In the genomic region with DNA sequence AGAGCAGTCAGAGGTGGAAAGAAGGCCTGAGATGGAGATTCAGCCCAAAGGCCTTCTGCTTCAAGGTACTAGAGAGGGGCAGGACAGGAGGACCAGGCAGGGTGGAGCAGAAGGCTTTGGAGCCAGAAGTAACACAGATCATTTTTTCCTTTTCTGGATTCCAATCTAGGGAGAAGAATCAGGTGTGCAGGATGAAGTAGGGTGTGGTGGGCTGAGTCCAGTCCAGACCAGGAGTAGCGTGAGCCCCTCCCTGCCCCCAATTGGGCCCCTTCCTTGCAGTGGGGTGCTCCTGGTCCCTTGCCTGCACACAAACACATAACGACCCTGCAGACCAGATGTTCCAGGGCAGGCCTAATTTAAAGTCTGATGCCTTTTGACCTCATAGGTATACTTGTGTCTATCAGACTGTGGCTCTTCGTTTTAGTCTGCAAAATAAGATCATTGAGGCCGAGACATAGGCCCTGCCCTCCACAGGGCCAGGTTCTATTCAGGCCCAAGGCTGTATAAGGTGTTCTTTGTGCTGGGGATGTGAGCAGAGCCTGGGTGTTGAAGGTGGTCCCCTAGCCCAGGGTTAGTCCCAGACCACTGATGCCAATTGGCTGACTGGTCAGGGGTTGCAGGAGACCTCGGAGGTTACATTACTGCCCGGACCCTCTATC, we compare ENCODE assay signal across 14 cellular contexts. TPM values are rescaled to one million over a fixed set of nuclear protein-coding genes. Genes with fewer than 3 reads are reported as not detected.
DNase-seq lines count a peak whose midpoint lies in the region; ATAC-seq, FAIRE-seq and TF ChIP-seq lines count a peak whose summit lies in the region.
"Had no signal": no experiment of that assay in that cellular context is flagged by ENCODE, and none has a peak within 500 bp of the region (broad histone marks: within the 10 kb centered on the region; RNA-seq: fewer than 3 reads in every experiment).

No MANE protein-coding gene starts in this region.

- no peak overlapping the region for H3K4me3 ChIP-seq in CD4-positive, CD25-positive, alpha-beta regulatory T cell (ENCODE audit: low read depth, low read length)
- H3K4me3 ChIP-seq in SK-N-MC: peak overlapping the region; percentile 88
- no peak overlapping the region for H3K4me3 ChIP-seq in keratinocyte (ENCODE audit: control insufficient read depth in 2 of 3, extremely low read depth in 1 of 3, insufficient read depth in 2 of 3, low read depth in 1 of 3, low read length in 3 of 3)
- peak overlapping the region in 2 of 4 donors; percentile 73 to 85 for H3K4me3 ChIP-seq in sigmoid colon
- H3K4me3 ChIP-seq: GM12878 had no signal

- H3K9ac ChIP-seq in SK-N-MC (ENCODE audit: insufficient read length): peak overlapping the region; percentile 24
- H3K9ac ChIP-seq in keratinocyte (ENCODE audit: control insufficient read depth, extremely low read depth, insufficient read depth, low read length): no peak overlapping the region

- TF ChIP-seq CTCF in keratinocyte (optimal IDR thresholded peaks at IDR 0.05 in 1 of 3, IDR thresholded peaks at IDR 0.05 in 1 of 3, conservative IDR thresholded peaks at IDR 0.05 in 1 of 3; ENCODE audit: extremely low read depth in 1 of 3, insufficient read depth in 2 of 3, low read length in 3 of 3): no peak
- TF ChIP-seq CTCF in sigmoid colon (IDR thresholded peaks at IDR 0.05): no peak

- no peak overlapping the region for H3K27ac ChIP-seq in CD4-positive, CD25-positive, alpha-beta regulatory T cell (ENCODE audit: insufficient read depth, low read length, poor library complexity, severe bottlenecking)
- H3K27ac ChIP-seq in SK-N-MC (peak overlapping the region; percentile 69), keratinocyte (ENCODE audit: control insufficient read depth, insufficient read depth, low read length) (no peak overlapping the region), sigmoid colon (peak overlapping the region; percentile 76 to 82 (median 78))
- H3K27ac ChIP-seq: brain microvascular endothelial cell had no signal

- H3K4me2 ChIP-seq in keratinocyte (ENCODE audit: control insufficient read depth, extremely low read depth, insufficient read depth, low read depth, low read length): no peak overlapping the region

- no peaks in the 10 kb centered on the region for H3K9me1 ChIP-seq in keratinocyte (ENCODE audit: control insufficient read depth, extremely low read depth, insufficient read depth, low read length)

- H3K27me3 Mint-ChIP-seq in CD4-positive, CD25-positive, alpha-beta regulatory T cell: peaks cover 47% of the 10 kb centered on the region

- H3K9me3 ChIP-seq in CD4-positive, CD25-positive, alpha-beta regulatory T cell (ENCODE audit: control insufficient read depth in 2 of 2, low read length in 2 of 2): no peaks in the 10 kb centered on the region
- H3K9me3 ChIP-seq in SK-N-MC (ENCODE audit: low read depth, low read length): no peaks in the 10 kb centered on the region
- H3K9me3 ChIP-seq in keratinocyte (ENCODE audit: control insufficient read depth, low read depth, low read length): no peaks in the 10 kb centered on the region
- H3K9me3 ChIP-seq in sigmoid colon: no peaks in the 10 kb centered on the region

- TF ChIP-seq POLR2A in sigmoid colon (IDR thresholded peaks at IDR 0.05): no peak

- H4K20me1 ChIP-seq in keratinocyte (ENCODE audit: control insufficient read depth, extremely low read depth, insufficient read depth, low read length): no peaks in the 10 kb centered on the region

- peak overlapping the region in 2 of 3 donors; percentile 1 to 44 for H3K27ac Mint-ChIP-seq in CD4-positive, CD25-positive, alpha-beta regulatory T cell

- H3K4me1 ChIP-seq in CD4-positive, CD25-positive, alpha-beta regulatory T cell (ENCODE audit: control insufficient read depth, insufficient read depth, low read length, poor library complexity, severe bottlenecking): peaks cover 10% of the 10 kb centered on the region
- H3K4me1 ChIP-seq in keratinocyte (ENCODE audit: control insufficient read depth, extremely low read depth, insufficient read depth, low read length) (peaks cover 39% of the 10 kb centered on the region), sigmoid colon (peaks cover 0 to 48% (median 42%) of the 10 kb centered on the region in 4 donors)

- peak; percentile 69 for FAIRE-seq in keratinocyte (lab: Jason Lieb, UNC)
- FAIRE-seq: GM12878 had no signal

- no peaks in the 10 kb centered on the region for H3K27me3 ChIP-seq in CD4-positive, CD25-positive, alpha-beta regulatory T cell (ENCODE audit: control insufficient read depth, insufficient read depth, low read length)
- H3K27me3 ChIP-seq in keratinocyte (ENCODE audit: control insufficient read depth, extremely low read depth, insufficient read depth, low read length): no peaks in the 10 kb centered on the region
- no peaks in the 10 kb centered on the region for H3K27me3 ChIP-seq in sigmoid colon
- H3K27me3 ChIP-seq: brain microvascular endothelial cell had no signal

- H3K9me3 Mint-ChIP-seq in CD4-positive, CD25-positive, alpha-beta regulatory T cell: peaks cover 0 to 1% (median 0%) of the 10 kb centered on the region in 7 donors

- DNase-seq in CD4-positive, CD25-positive, alpha-beta regulatory T cell: no peak
- DNase-seq in SK-N-MC (ENCODE audit: low read depth, low spot score) (no peak), keratinocyte (ENCODE audit: low read depth, low spot score) (no peak), sigmoid colon (no peak), midbrain (lab: John Stamatoyannopoulos, UW) (no peak), NCI-H748 (lab: John Stamatoyannopoulos, UW; ENCODE audit: unreplicated experiment) (no peak), GF-D8 (lab: John Stamatoyannopoulos, UW) (no peak)
- DNase-seq: activated CD8-positive, alpha-beta memory T cell treated with anti-CD3 and anti-CD28 coated beads, Interleukin-2, amount 50 U/mL, for 4 hours; brain microvascular endothelial cell; NCI-H1417 treated with DMSO at 0.1 percent for 48 hours; stimulated activated CD4-positive, alpha-beta T cell treated with anti-CD3 and anti-CD28 coated beads, Interleukin-4, amount 100 ng/mL, for 4 hours; T1000 had no signal

- H2AFZ ChIP-seq in keratinocyte (ENCODE audit: control insufficient read depth, low read length): peak overlapping the region; percentile 49

- peaks cover 0 to 11% (median 4%) of the 10 kb centered on the region in 4 donors for H3K4me1 Mint-ChIP-seq in CD4-positive, CD25-positive, alpha-beta regulatory T cell

- TF ChIP-seq EP300 in sigmoid colon (IDR thresholded peaks at IDR 0.05): no peak

- no peaks in the 10 kb centered on the region for H3K79me2 ChIP-seq in keratinocyte (ENCODE audit: control insufficient read depth, insufficient read depth, low read length)

- WGBS in sigmoid colon, 2 donors: 45 to 65% methylated on average over 6 of the region's 6 CpGs

- dilution Hi-C loops in keratinocyte (cut with MboI; ENCODE audit: extremely low pct_ligation_motif_present, low sequenced_read_pairs): no loop called here

- intact Hi-C loops in sigmoid colon (cut with DNase I): loop anchor here (2.0 kb wide), 1 partner anchor 33 kb away; no protein-coding TSS in a partner anchor

- H3K36me3 ChIP-seq in CD4-positive, CD25-positive, alpha-beta regulatory T cell (ENCODE audit: control insufficient read depth, insufficient read depth, low read length): no peaks in the 10 kb centered on the region
- H3K36me3 ChIP-seq in SK-N-MC (ENCODE audit: insufficient read depth, low read length): no peaks in the 10 kb centered on the region; the same call in none of the 2 replicates
- no peaks in the 10 kb centered on the region for H3K36me3 ChIP-seq in keratinocyte (ENCODE audit: control insufficient read depth in 2 of 2, extremely low read depth in 1 of 2, insufficient read depth in 2 of 2, low read length in 2 of 2)
- H3K36me3 ChIP-seq in sigmoid colon: no peaks in the 10 kb centered on the region
- H3K36me3 ChIP-seq: brain microvascular endothelial cell had no signal

- peak overlapping the region in 2 of 4 donors; percentile 16 to 68 for H3K4me3 Mint-ChIP-seq in CD4-positive, CD25-positive, alpha-beta regulatory T cell

- no peak for ATAC-seq in CD4-positive, CD25-positive, alpha-beta regulatory T cell (ENCODE audit: low read depth in 2 of 2)
- no peak for ATAC-seq in HG03045 (IDR thresholded peaks at IDR 0.05; ENCODE audit: unreplicated experiment)
- ATAC-seq: GM12878 had no signal

- H3K36me3 Mint-ChIP-seq in CD4-positive, CD25-positive, alpha-beta regulatory T cell: no peaks in the 10 kb centered on the region

RNA-seq across cellular contexts. Expression of a gene that starts 1.0 kb away (rescaled TPM):
- 0.22 TPM for total RNA-seq in CD4-positive, CD25-positive, alpha-beta regulatory T cell
- polyA plus RNA-seq in CD4-positive, CD25-positive, alpha-beta regulatory T cell: under 1 TPM in 1 of 4 donors, not detected in 3; 0.02 TPM
- polyA plus RNA-seq in keratinocyte: 4.9 to 9.0 TPM (median 6.5 TPM) in 3 replicates
- polyA plus RNA-seq in keratinocyte (2011; ENCODE audit: low read depth): 1.2 TPM
- 3.4 and 4.3 TPM in 2 replicates for polyA plus RNA-seq in keratinocyte (2011; cell fraction: cytosol; rRNA removed)
- polyA plus RNA-seq in keratinocyte (2011; cell fraction: nucleus; rRNA removed): 22.8 and 30.1 TPM in 2 replicates
- polyA plus RNA-seq in keratinocyte (2012; ENCODE audit: low replicate concordance): 4.4 and 6.6 TPM in 2 replicates
- 10.8 to 22.1 TPM (median 18.5 TPM) in 3 replicates for polyA minus RNA-seq in keratinocyte
- 10.9 TPM for polyA minus RNA-seq in keratinocyte (2011; cell fraction: cytosol; rRNA and poly(A)+ RNA removed)
- 25.7 and 35.4 TPM in 2 replicates for polyA minus RNA-seq in keratinocyte (2011; cell fraction: nucleus; rRNA and poly(A)+ RNA removed)
- total RNA-seq in sigmoid colon: 10 to 100 TPM in 1 of 4 donors, 1 to 10 TPM in 3; 6.8 to 17.4 (median 7.0) TPM
- polyA plus RNA-seq in sigmoid colon: 1 to 10 TPM in 1 of 3 donors, under 1 TPM in 2; 0.60 to 6.5 (median 0.92) TPM

RNA-seq across cellular contexts. Expression of a gene that starts 29.8 kb away (rescaled TPM):
- total RNA-seq in CD4-positive, CD25-positive, alpha-beta regulatory T cell: not detected
- polyA plus RNA-seq in CD4-positive, CD25-positive, alpha-beta regulatory T cell: not detected
- 0.69 to 2.2 TPM (median 0.92 TPM) in 3 replicates for polyA plus RNA-seq in keratinocyte
- 0.96 TPM for polyA plus RNA-seq in keratinocyte (2011; ENCODE audit: low read depth)
- polyA plus RNA-seq in keratinocyte (2011; cell fraction: cytosol; rRNA removed): 0.48 and 0.50 TPM in 2 replicates
- 3.6 and 5.0 TPM in 2 replicates for polyA plus RNA-seq in keratinocyte (2011; cell fraction: nucleus; rRNA removed)
- 1.2 and 1.8 TPM in 2 replicates for polyA plus RNA-seq in keratinocyte (2012; ENCODE audit: low replicate concordance)
- polyA minus RNA-seq in keratinocyte: 0.64 to 2.6 TPM (median 2.0 TPM) in 3 replicates
- polyA minus RNA-seq in keratinocyte (2011; cell fraction: cytosol; rRNA and poly(A)+ RNA removed): 2.7 TPM
- polyA minus RNA-seq in keratinocyte (2011; cell fraction: nucleus; rRNA and poly(A)+ RNA removed): 1.2 and 1.8 TPM in 2 replicates
- 100 to 1,000 TPM in 1 of 4 donors, 10 to 100 TPM in 3; 29.6 to 120 (median 67.3) TPM for total RNA-seq in sigmoid colon
- 10 to 100 TPM; 10.4 to 45.1 (median 15.6) TPM for polyA plus RNA-seq in sigmoid colon

RNA-seq across cellular contexts. Expression of a gene that starts 31.7 kb away (rescaled TPM):
- 3.2 TPM for total RNA-seq in CD4-positive, CD25-positive, alpha-beta regulatory T cell
- polyA plus RNA-seq in CD4-positive, CD25-positive, alpha-beta regulatory T cell: under 1 TPM; 0.10 to 0.32 (median 0.11) TPM
- polyA plus RNA-seq in keratinocyte: 1.1 to 1.8 TPM (median 1.6 TPM) in 3 replicates
- polyA plus RNA-seq in keratinocyte (2011; ENCODE audit: low read depth): 0.26 TPM
- polyA plus RNA-seq in keratinocyte (2011; cell fraction: cytosol; rRNA removed): 0.83 and 1.0 TPM in 2 replicates
- 7.6 and 8.3 TPM in 2 replicates for polyA plus RNA-seq in keratinocyte (2011; cell fraction: nucleus; rRNA removed)
- 0.65 and 1.2 TPM in 2 replicates for polyA plus RNA-seq in keratinocyte (2012; ENCODE audit: low replicate concordance)
- 0.26 to 1.6 TPM (median 0.59 TPM) in 3 replicates for polyA minus RNA-seq in keratinocyte
- not detected for polyA minus RNA-seq in keratinocyte (2011; cell fraction: cytosol; rRNA and poly(A)+ RNA removed)
- polyA minus RNA-seq in keratinocyte (2011; cell fraction: nucleus; rRNA and poly(A)+ RNA removed): 0.32 and 1.1 TPM in 2 replicates
- 1 to 10 TPM; 1.4 to 8.9 (median 2.1) TPM for total RNA-seq in sigmoid colon
- polyA plus RNA-seq in sigmoid colon: 1 to 10 TPM in 2 of 3 donors, under 1 TPM in 1; 0.46 to 3.6 (median 1.2) TPM

RNA-seq across cellular contexts. Expression of a gene that starts 32.0 kb away (rescaled TPM):
- 139 TPM for total RNA-seq in CD4-positive, CD25-positive, alpha-beta regulatory T cell
- 10 to 100 TPM; 12.4 to 16.5 (median 15.0) TPM for polyA plus RNA-seq in CD4-positive, CD25-positive, alpha-beta regulatory T cell
- polyA plus RNA-seq in keratinocyte (20.4 to 26.0 TPM (median 25.6 TPM) in 3 replicates), sigmoid colon (10 to 100 TPM; 16.2 to 64.6 (median 36.1) TPM)
- 11.0 TPM for polyA plus RNA-seq in keratinocyte (2011; ENCODE audit: low read depth)
- 19.1 and 19.4 TPM in 2 replicates for polyA plus RNA-seq in keratinocyte (2011; cell fraction: cytosol; rRNA removed)
- polyA plus RNA-seq in keratinocyte (2011; cell fraction: nucleus; rRNA removed): 59.1 and 62.5 TPM in 2 replicates
- 29.5 and 38.1 TPM in 2 replicates for polyA plus RNA-seq in keratinocyte (2012; ENCODE audit: low replicate concordance)
- 30.4 to 55.1 TPM (median 36.3 TPM) in 3 replicates for polyA minus RNA-seq in keratinocyte
- 18.2 TPM for polyA minus RNA-seq in keratinocyte (2011; cell fraction: cytosol; rRNA and poly(A)+ RNA removed)
- polyA minus RNA-seq in keratinocyte (2011; cell fraction: nucleus; rRNA and poly(A)+ RNA removed): 30.8 and 40.9 TPM in 2 replicates
- 10 to 100 TPM; 44.6 to 60.8 (median 50.6) TPM for total RNA-seq in sigmoid colon

RNA-seq across cellular contexts. Expression of a gene that starts 44.8 kb away (rescaled TPM):
- total RNA-seq in CD4-positive, CD25-positive, alpha-beta regulatory T cell: 79.9 TPM
- 10 to 100 TPM; 46.1 to 63.1 (median 60.5) TPM for polyA plus RNA-seq in CD4-positive, CD25-positive, alpha-beta regulatory T cell
- 25.3 to 31.1 TPM (median 27.4 TPM) in 3 replicates for polyA plus RNA-seq in keratinocyte
- polyA plus RNA-seq in keratinocyte (2011; ENCODE audit: low read depth): 1.6 TPM
- 12.9 and 25.7 TPM in 2 replicates for polyA plus RNA-seq in keratinocyte (2011; cell fraction: cytosol; rRNA removed)
- 82.1 and 87.4 TPM in 2 replicates for polyA plus RNA-seq in keratinocyte (2011; cell fraction: nucleus; rRNA removed)
- polyA plus RNA-seq in keratinocyte (2012; ENCODE audit: low replicate concordance): 23.7 and 29.3 TPM in 2 replicates
- 7.9 to 14.1 TPM (median 8.1 TPM) in 3 replicates for polyA minus RNA-seq in keratinocyte
- polyA minus RNA-seq in keratinocyte (2011; cell fraction: cytosol; rRNA and poly(A)+ RNA removed): 14.2 TPM
- polyA minus RNA-seq in keratinocyte (2011; cell fraction: nucleus; rRNA and poly(A)+ RNA removed): 7.8 and 9.8 TPM in 2 replicates
- 10 to 100 TPM; 30.3 to 45.4 (median 33.9) TPM for total RNA-seq in sigmoid colon
- 10 to 100 TPM; 35.4 to 57.3 (median 39.1) TPM for polyA plus RNA-seq in sigmoid colon

Comparison
In these comparisons a context has a peak if more than half of its experiments do, and no peak if none do; other contexts are left out.
1. H3K27ac ChIP-seq: peak in SK-N-MC (single experiment) and sigmoid colon (4 of 4); none in CD4-positive, CD25-positive, alpha-beta regulatory T cell (single experiment) and keratinocyte (single experiment).